ENCODE assay signal across 10 cellular contexts in genomic region chr20:13336308-13337089, GRCh38.
A peak's percentile ranks its signal among the peaks of the same experiment; 100 is the strongest.
DNase-seq lines count a peak whose midpoint lies in the region; ATAC-seq and TF ChIP-seq lines count a peak whose summit lies in the region.
"Had no signal": no experiment of that assay in that cellular context is flagged by ENCODE, and none has a peak within 500 bp of the region (broad histone marks: within the 10 kb centered on the region; RNA-seq: fewer than 3 reads in every experiment).

No MANE protein-coding gene starts in this region.

- no peak overlapping the region for H2AK5ac ChIP-seq in IMR-90 (ENCODE audit: low read depth, low read length)

- intact Hi-C loops in IMR-90 (cut with micrococcal nuclease), result no loop called here

- 59 to 62% methylated on average over 4 of the region's 4 CpGs for WGBS in GM23248 (ENCODE audit: low coverage in 1 of 2, low lambda C conversion rate in 2 of 2, missing lambda C conversion rate in 2 of 2), 2 experiments
- no CpG with 5 or more reads among the region's 4 CpGs for WGBS in IMR-90 (ENCODE audit: extremely low coverage in 2 of 2, insufficient read length in 1 of 2), 2 experiments
- WGBS in endodermal cell (ENCODE audit: insufficient coverage in 1 of 2, insufficient read length in 1 of 2), 2 experiments, result 90 to 97% methylated on average over 1 to 4 of the region's 4 CpGs

- peak; percentile 81 for ATAC-seq in GM18861 (IDR thresholded peaks at IDR 0.05; ENCODE audit: unreplicated experiment)
- ATAC-seq in IMR-90 (ENCODE audit: low read depth), result peak; percentile 65; the same call in 1 of the 2 replicates

- H4K20me1 ChIP-seq in GM23248 (ENCODE audit: insufficient read depth), result no peaks in the 10 kb centered on the region
- no peaks in the 10 kb centered on the region for H4K20me1 ChIP-seq in IMR-90 (ENCODE audit: insufficient read depth, low read length)

- no peaks in the 10 kb centered on the region for H3K27me3 ChIP-seq in GM23248 (replicated peaks; ENCODE audit: insufficient read depth)
- peaks cover 3% of the 10 kb centered on the region for H3K27me3 ChIP-seq in IMR-90 (ENCODE audit: control insufficient read depth, insufficient read depth, low read length)
- H3K27me3 ChIP-seq in HAP-1 (ENCODE audit: low read depth), result no peaks in the 10 kb centered on the region
- H3K27me3 ChIP-seq in endodermal cell (ENCODE audit: control insufficient read depth, insufficient read depth, low read length, poor library complexity, severe bottlenecking), result no peaks in the 10 kb centered on the region
- H3K27me3 ChIP-seq: esophagus muscularis mucosa had no signal

- H3K4me1 Mint-ChIP-seq in endodermal cell, result peaks cover 16% of the 10 kb centered on the region

- H3K4me2 ChIP-seq in GM23248 (ENCODE audit: unreplicated experiment), result peak overlapping the region; percentile 13
- H3K4me2 ChIP-seq in IMR-90 (ENCODE audit: low read depth, low read length), result no peak overlapping the region

- H3K79me1 ChIP-seq in IMR-90 (ENCODE audit: low read depth in 1 of 2, low read length in 2 of 2), result no peaks in the 10 kb centered on the region

- no peaks in the 10 kb centered on the region for H3K9me1 ChIP-seq in IMR-90 (ENCODE audit: insufficient read depth, low read length)

- no peak overlapping the region for H3K4me3 Mint-ChIP-seq in endodermal cell

- H3K36me3 ChIP-seq in GM23248 (ENCODE audit: low read depth) (no peaks in the 10 kb centered on the region), IMR-90 (ENCODE audit: control insufficient read depth, insufficient read depth, low read length) (no peaks in the 10 kb centered on the region), HAP-1 (replicated peaks) (no peaks in the 10 kb centered on the region), endodermal cell (ENCODE audit: control insufficient read depth, insufficient read depth, low read length) (no peaks in the 10 kb centered on the region)
- H3K36me3 ChIP-seq: esophagus muscularis mucosa had no signal

- no peak overlapping the region for H3K18ac ChIP-seq in IMR-90 (ENCODE audit: low read depth, low read length)

- CTCF ChIA-PET in IMR-90 (lab: Yijun Ruan, JAX), result no interaction called here

- no TSS peak for BruUV-seq in IMR-90 (replicated peaks; lab: Mats Ljungman, UMichigan)

- H3K23ac ChIP-seq in IMR-90 (ENCODE audit: low read depth, low read length), result no peak overlapping the region

- H3K4me1 ChIP-seq in GM23248 (ENCODE audit: insufficient read depth), result peaks cover 37% of the 10 kb centered on the region
- H3K4me1 ChIP-seq in IMR-90 (ENCODE audit: control insufficient read depth, insufficient read depth, low read length), result peaks cover 2% of the 10 kb centered on the region; the same call in 1 of the 2 replicates
- no peaks in the 10 kb centered on the region for H3K4me1 ChIP-seq in HAP-1
- H3K4me1 ChIP-seq in endodermal cell (ENCODE audit: control insufficient read depth, insufficient read depth, low read length), result no peaks in the 10 kb centered on the region

- no peak overlapping the region for H3K4ac ChIP-seq in IMR-90 (ENCODE audit: low read depth, low read length)

- no peak for TF ChIP-seq CTCF in IMR-90 (conservative IDR thresholded peaks at IDR 0.05; ENCODE audit: low read depth, low read length)
- no peak for TF ChIP-seq CTCF in endodermal cell (conservative IDR thresholded peaks at IDR 0.05)

- no peak overlapping the region for H3K27ac Mint-ChIP-seq in endodermal cell

- no peaks in the 10 kb centered on the region for H3K79me2 ChIP-seq in GM23248 (ENCODE audit: insufficient read depth)

- DNase-seq in GM23248 (peak; percentile 81), IMR-90 (peak; percentile 13), kidney tubule cell (ENCODE audit: low spot score) (peak; percentile 98), HAP-1 (ENCODE audit: low spot score in 2 of 2) (no peak), NCI-H2227 treated with DMSO at 0.1 percent for 48 hours (lab: John Stamatoyannopoulos, UW) (no peak), T-helper 9 cell (no peak), endodermal cell (no peak)
- DNase-seq: T-helper 1 cell had no signal

- no peak for TF ChIP-seq POLR2A in IMR-90 (IDR thresholded peaks at IDR 0.05; ENCODE audit: low read depth, low read length)

- H3K9me3 ChIP-seq in GM23248 (ENCODE audit: low read depth) (no peaks in the 10 kb centered on the region), IMR-90 (ENCODE audit: control insufficient read depth, insufficient read depth, low read length) (no peaks in the 10 kb centered on the region), HAP-1 (no peaks in the 10 kb centered on the region), endodermal cell (ENCODE audit: control insufficient read depth, low read length) (no peaks in the 10 kb centered on the region)
- H3K9me3 ChIP-seq: esophagus muscularis mucosa had no signal

- no peak overlapping the region for H3K14ac ChIP-seq in IMR-90 (replicated peaks; ENCODE audit: low read depth, low read length)

- H3K27me3 Mint-ChIP-seq in endodermal cell (ENCODE audit: insufficient read depth), result peaks cover 10% of the 10 kb centered on the region

- H3K9ac ChIP-seq in GM23248, result no peak overlapping the region
- no peak overlapping the region for H3K9ac ChIP-seq in IMR-90 (ENCODE audit: low read depth, low read length)
- H3K9ac ChIP-seq in endodermal cell (ENCODE audit: extremely low read depth, low read length, poor library complexity, severe bottlenecking), result no peak overlapping the region

- H3K36me3 Mint-ChIP-seq in endodermal cell (ENCODE audit: low read depth), result no peaks in the 10 kb centered on the region

- H2AFZ ChIP-seq in GM23248 (peak overlapping the region; percentile 48), IMR-90 (replicated peaks; ENCODE audit: low read length, poor library complexity) (no peak overlapping the region)

- H3F3A ChIP-seq in GM23248 (ENCODE audit: insufficient read depth), result peaks cover 29% of the 10 kb centered on the region; the same call in 1 of the 2 replicates

- H2AK9ac ChIP-seq in IMR-90 (replicated peaks; ENCODE audit: low read depth, low read length, poor library complexity), result no peak overlapping the region

- H2BK20ac ChIP-seq in IMR-90 (ENCODE audit: low read depth, low read length), result no peak overlapping the region

- no peak for TF ChIP-seq RAD21 in IMR-90 (IDR thresholded peaks at IDR 0.05; ENCODE audit: low read length)

- no peaks in the 10 kb centered on the region for H3K9me3 Mint-ChIP-seq in endodermal cell

- H4K5ac ChIP-seq in IMR-90 (ENCODE audit: low read depth, low read length), result no peak overlapping the region

- H3K9me2 ChIP-seq in GM23248 (ENCODE audit: insufficient read depth), result no peaks in the 10 kb centered on the region; the same call in 1 of the 2 replicates

- no peak overlapping the region for H2BK15ac ChIP-seq in IMR-90 (ENCODE audit: low read depth, low read length)

- peak overlapping the region; percentile 51 for H3K27ac ChIP-seq in GM23248
- no peak overlapping the region for H3K27ac ChIP-seq in IMR-90 (ENCODE audit: insufficient read depth, low read length)
- no peak overlapping the region for H3K27ac ChIP-seq in endodermal cell (ENCODE audit: low read depth, low read length)
- H3K27ac ChIP-seq: esophagus muscularis mucosa had no signal

- dilution Hi-C loops in IMR-90 (cut with HindIII; ENCODE audit: low sequenced_read_pairs, unreplicated experiment), result no loop called here

- POLR2A ChIA-PET in IMR-90 (lab: Charles Lee; ENCODE audit: unreplicated experiment), result no interaction called here

- no peak overlapping the region for H4K8ac ChIP-seq in IMR-90 (ENCODE audit: low read depth in 2 of 2, low read length in 2 of 2)

- H3K4me3 ChIP-seq in GM23248 (no peak overlapping the region), IMR-90 (ENCODE audit: insufficient read depth, low read depth, low read length) (no peak overlapping the region), HAP-1 (no peak overlapping the region), endodermal cell (ENCODE audit: low read length) (no peak overlapping the region)
- H3K4me3 ChIP-seq: esophagus muscularis mucosa had no signal

- H2BK120ac ChIP-seq in IMR-90 (ENCODE audit: low read depth, low read length), result no peak overlapping the region

- no peak overlapping the region for H4K91ac ChIP-seq in IMR-90 (ENCODE audit: insufficient read depth, low read depth, low read length)

- H2BK5ac ChIP-seq in IMR-90 (ENCODE audit: low read depth, low read length, poor library complexity, severe bottlenecking), result no peak overlapping the region

- H3K56ac ChIP-seq in IMR-90 (ENCODE audit: extremely low read depth, insufficient read depth, low read length), result no peak overlapping the region

- in situ Hi-C loops in GM23248 (cut with MboI) (no loop called here), IMR-90 (cut with MboI; ENCODE audit: low sequenced_read_pairs) (no loop called here), HAP-1 (cut with MboI; ENCODE audit: low sequenced_read_pairs) (no loop called here)

TF ChIP-seq in IMR-90, 13 proteins besides CTCF, POLR2A, EP300 and RAD21 (continues in another document):
- TF ChIP-seq NFE2L2 (IDR thresholded peaks at IDR 0.05; ENCODE audit: low read depth, low read length) (no peak), USF2 (IDR thresholded peaks at IDR 0.05; ENCODE audit: low read depth, low read length) (no peak), BHLHE40 (IDR thresholded peaks at IDR 0.05; ENCODE audit: low read depth, low read length) (no peak), FOS (IDR thresholded peaks at IDR 0.05; ENCODE audit: low read depth, low read length) (no peak), MAZ (IDR thresholded peaks at IDR 0.05; ENCODE audit: borderline replicate concordance, low read depth, low read length) (no peak), CEBPB (IDR thresholded peaks at IDR 0.05; ENCODE audit: low read depth, low read length) (no peak), MAFK (IDR thresholded peaks at IDR 0.05; ENCODE audit: low read depth, low read length) (no peak), CHD1 (IDR thresholded peaks at IDR 0.05; ENCODE audit: low read depth, low read length) (no peak), MXI1 (IDR thresholded peaks at IDR 0.05; ENCODE audit: borderline replicate concordance, low read depth, low read length) (no peak)
- TF ChIP-seq, protein P1, sequence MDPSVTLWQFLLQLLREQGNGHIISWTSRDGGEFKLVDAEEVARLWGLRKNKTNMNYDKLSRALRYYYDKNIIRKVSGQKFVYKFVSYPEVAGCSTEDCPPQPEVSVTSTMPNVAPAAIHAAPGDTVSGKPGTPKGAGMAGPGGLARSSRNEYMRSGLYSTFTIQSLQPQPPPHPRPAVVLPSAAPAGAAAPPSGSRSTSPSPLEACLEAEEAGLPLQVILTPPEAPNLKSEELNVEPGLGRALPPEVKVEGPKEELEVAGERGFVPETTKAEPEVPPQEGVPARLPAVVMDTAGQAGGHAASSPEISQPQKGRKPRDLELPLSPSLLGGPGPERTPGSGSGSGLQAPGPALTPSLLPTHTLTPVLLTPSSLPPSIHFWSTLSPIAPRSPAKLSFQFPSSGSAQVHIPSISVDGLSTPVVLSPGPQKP (IDR thresholded peaks at IDR 0.05; ENCODE audit: borderline replicate concordance, low read depth, low read length), result no peak

Comparison
In these comparisons a context has a peak if more than half of its experiments do, and no peak if none do; other contexts are left out.
1. DNase-seq: peak in GM23248 (single experiment), IMR-90 (single experiment) and kidney tubule cell (single experiment); none in HAP-1 (0 of 2), NCI-H2227 treated with DMSO at 0.1 percent for 48 hours (single experiment), T-helper 9 cell (single experiment) and endodermal cell (single experiment).